ENCODE assay signal across 1 cellular context in genomic region chr10:114543456-114543855, GRCh38.
TF ChIP-seq lines count a peak whose summit lies in the region.

No MANE protein-coding gene starts in this region.

TF ChIP-seq in GM12878, 131 proteins besides CTCF, POLR2A, EP300 and RAD21 (continued from another document):
- no peak for TF ChIP-seq E4F1 (IDR thresholded peaks at IDR 0.05; ENCODE audit: borderline replicate concordance, partially characterized antibody)
- no peak for TF ChIP-seq RFX5 (IDR thresholded peaks at IDR 0.05; ENCODE audit: low read depth, low read length)
- no peak for TF ChIP-seq HDAC6 (IDR thresholded peaks at IDR 0.05; ENCODE audit: unreplicated experiment)
- no peak for TF ChIP-seq IKZF2 (IDR thresholded peaks at IDR 0.05)
- TF ChIP-seq BRCA1 (IDR thresholded peaks at IDR 0.05; ENCODE audit: low read depth, low read length), result no peak
- no peak for TF ChIP-seq TCF12 (IDR thresholded peaks at IDR 0.05; ENCODE audit: low read depth, low read length)
- no peak for TF ChIP-seq MEF2B (IDR thresholded peaks at IDR 0.05; ENCODE audit: partially characterized antibody, poor library complexity, severe bottlenecking)
- no peak for TF ChIP-seq ASH2L (IDR thresholded peaks at IDR 0.05; ENCODE audit: borderline replicate concordance, low read depth)
- TF ChIP-seq SRF (IDR thresholded peaks at IDR 0.05; ENCODE audit: low read depth in 2 of 2, low read length in 2 of 2), result no peak
- TF ChIP-seq REST (IDR thresholded peaks at IDR 0.05; ENCODE audit: low read depth, low read length), result no peak
- TF ChIP-seq NKRF (conservative IDR thresholded peaks at IDR 0.05), result no peak
- no peak for TF ChIP-seq SUZ12 (IDR thresholded peaks at IDR 0.05; ENCODE audit: unreplicated experiment)
- no peak for TF ChIP-seq CEBPZ (IDR thresholded peaks at IDR 0.05; ENCODE audit: low read depth, low read length)
- no peak for TF ChIP-seq GATAD2B (conservative IDR thresholded peaks at IDR 0.05; ENCODE audit: low read depth)
- TF ChIP-seq SP1 (IDR thresholded peaks at IDR 0.05; ENCODE audit: low read depth, low read length), result no peak
- TF ChIP-seq NR2F1 (conservative IDR thresholded peaks at IDR 0.05), result no peak
- no peak for TF ChIP-seq CHD1 (IDR thresholded peaks at IDR 0.05; ENCODE audit: low read depth, low read length)
